Comparison of ENCODE assay signal across 8 cellular contexts in the genomic region with DNA sequence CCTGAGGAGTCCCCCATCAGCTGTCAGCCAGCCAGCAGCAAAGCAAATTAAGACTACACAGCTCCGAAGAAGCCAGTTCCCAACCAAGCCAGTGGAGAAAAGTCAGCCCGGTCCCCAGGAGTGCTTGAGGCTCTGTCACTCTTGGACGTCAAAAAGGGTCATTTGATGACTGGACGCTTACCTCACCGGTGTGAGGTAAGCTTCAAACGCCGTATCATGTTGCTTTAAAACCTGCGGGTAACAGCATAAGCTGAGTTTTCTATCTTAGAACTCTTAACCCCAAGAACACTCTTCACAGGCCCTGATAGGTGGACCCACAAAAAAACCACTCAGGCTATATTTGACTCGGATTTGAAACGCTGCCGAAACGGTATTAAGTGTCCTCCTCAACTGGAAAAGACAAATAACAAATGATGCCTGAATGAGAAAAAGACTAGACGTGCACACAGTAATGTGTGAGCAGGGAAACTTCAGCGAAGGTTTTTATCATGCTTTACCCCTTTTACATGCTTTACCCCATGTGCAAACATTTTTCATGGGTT. TPM values are rescaled to one million over a fixed set of nuclear protein-coding genes. Genes with fewer than 3 reads are reported as not detected.
DNase-seq lines count a peak whose midpoint lies in the region; ATAC-seq and TF ChIP-seq lines count a peak whose summit lies in the region.

No MANE protein-coding gene starts in this region.

- peak overlapping the region; percentile 75 for H3K4me3 ChIP-seq in GM08714 (ENCODE audit: low read length)
- peak overlapping the region; percentile 83 for H3K4me3 ChIP-seq in parathyroid adenoma (ENCODE audit: low read depth, low read length)

- CTCF ChIA-PET in activated CD8-positive, alpha-beta T cell treated with anti-CD3 and anti-CD28 coated beads for 36 hours (lab: Charles Lee), result no interaction called here

- peak overlapping the region; percentile 73 to 93 (median 91) for H3K27ac Mint-ChIP-seq in IgD-negative memory B cell
- peak overlapping the region; percentile 92 for H3K27ac Mint-ChIP-seq in activated CD8-positive, alpha-beta T cell treated with anti-CD3 and anti-CD28 coated beads for 36 hours

- peak overlapping the region; percentile 90 to 97 (median 93) for H3K4me3 Mint-ChIP-seq in IgD-negative memory B cell
- H3K4me3 Mint-ChIP-seq in activated CD8-positive, alpha-beta T cell treated with anti-CD3 and anti-CD28 coated beads for 36 hours, result peak overlapping the region; percentile 97

- no peaks in the 10 kb centered on the region for H3K27me3 Mint-ChIP-seq in IgD-negative memory B cell
- H3K27me3 Mint-ChIP-seq in activated CD8-positive, alpha-beta T cell treated with anti-CD3 and anti-CD28 coated beads for 36 hours, result peaks cover 1% of the 10 kb centered on the region

- H3K9me3 ChIP-seq in parathyroid adenoma (ENCODE audit: control insufficient read depth, low read length), result no peaks in the 10 kb centered on the region

- peaks cover 2% of the 10 kb centered on the region for H3K36me3 Mint-ChIP-seq in IgD-negative memory B cell
- H3K36me3 Mint-ChIP-seq in activated CD8-positive, alpha-beta T cell treated with anti-CD3 and anti-CD28 coated beads for 36 hours (ENCODE audit: low read depth), result no peaks in the 10 kb centered on the region

- peak overlapping the region; percentile 78 for H3K27ac ChIP-seq in parathyroid adenoma

- peaks cover 15 to 20% (median 20%) of the 10 kb centered on the region in 3 donors for H3K4me1 Mint-ChIP-seq in IgD-negative memory B cell
- peaks cover 13% of the 10 kb centered on the region for H3K4me1 Mint-ChIP-seq in activated CD8-positive, alpha-beta T cell treated with anti-CD3 and anti-CD28 coated beads for 36 hours (ENCODE audit: low read depth)

- POLR2A ChIA-PET in activated CD8-positive, alpha-beta T cell treated with anti-CD3 and anti-CD28 coated beads for 36 hours (lab: Charles Lee), result interaction anchor here (0.6 to 1.8 kb wide), 3 partner anchors 30 to 78 kb away, joined by 3 to 5 read pairs (median 3); no protein-coding TSS in a partner anchor

- DNase-seq in A172 (ENCODE audit: low spot score) (peak; percentile 29), germinal center (ENCODE audit: low spot score) (peak; percentile 18), putamen (ENCODE audit: low spot score) (no peak)
- no peak for DNase-seq in activated CD8-positive, alpha-beta T cell treated with anti-CD3 and anti-CD28 coated beads for 36 hours

- no peak overlapping the region for H3K9ac ChIP-seq in parathyroid adenoma

- H2AFZ ChIP-seq in parathyroid adenoma, result peak overlapping the region; percentile 94

- H3K9me3 Mint-ChIP-seq in IgD-negative memory B cell, result no peaks in the 10 kb centered on the region
- no peaks in the 10 kb centered on the region for H3K9me3 Mint-ChIP-seq in activated CD8-positive, alpha-beta T cell treated with anti-CD3 and anti-CD28 coated beads for 36 hours

- H3K79me2 ChIP-seq in parathyroid adenoma, result peaks cover 6% of the 10 kb centered on the region

- no peaks in the 10 kb centered on the region for H3K4me1 ChIP-seq in parathyroid adenoma

- H3K27me3 ChIP-seq in parathyroid adenoma (ENCODE audit: control insufficient read depth, insufficient read depth, low read length), result no peaks in the 10 kb centered on the region

- H3K36me3 ChIP-seq in parathyroid adenoma (ENCODE audit: control insufficient read depth, insufficient read depth, low read length), result no peaks in the 10 kb centered on the region

- H3K4me2 ChIP-seq in parathyroid adenoma (ENCODE audit: low read length), result peak overlapping the region; percentile 90

- intact Hi-C loops in activated CD8-positive, alpha-beta T cell treated with anti-CD3 and anti-CD28 coated beads for 36 hours (cut with micrococcal nuclease), result no loop called here

- ATAC-seq in activated CD8-positive, alpha-beta T cell treated with anti-CD3 and anti-CD28 coated beads for 36 hours, result peak; percentile 11
- no peak for ATAC-seq in GM18873 (IDR thresholded peaks at IDR 0.05; ENCODE audit: low FRiP score, unreplicated experiment)

- no peak for TF ChIP-seq CTCF in activated CD8-positive, alpha-beta T cell treated with anti-CD3 and anti-CD28 coated beads for 36 hours (IDR thresholded peaks at IDR 0.05)
- TF ChIP-seq CTCF in parathyroid adenoma (IDR thresholded peaks at IDR 0.05), result no peak

RNA-seq across cellular contexts. Expression of a gene that starts 0.7 kb away (rescaled TPM):
- 37.6 and 58.7 TPM in 2 replicates for total RNA-seq in A172 (2014; rRNA removed; shearing (Covaris generic))
- polyA plus RNA-seq in IgD-negative memory B cell, result 10.4 TPM
- 10 to 100 TPM; 41.9 to 44.7 TPM for total RNA-seq in activated CD8-positive, alpha-beta T cell treated with anti-CD3 and anti-CD28 coated beads for 36 hours

Comparison
In these comparisons a context has a peak if more than half of its experiments do, and no peak if none do; other contexts are left out.
1. DNase-seq: peak in A172 (single experiment) and germinal center (single experiment); none in activated CD8-positive, alpha-beta T cell treated with anti-CD3 and anti-CD28 coated beads for 36 hours (single experiment) and putamen (single experiment).